ENCODE assay signal across 2 cellular contexts in genomic region chr9:35923598-35923926, GRCh38.
A peak's percentile ranks its signal among the peaks of the same experiment; 100 is the strongest.
TF ChIP-seq lines count a peak whose summit lies in the region.

No MANE protein-coding gene starts in this region.

TF ChIP-seq in K562, 482 proteins besides CTCF, POLR2A, EP300 and RAD21 (continues in another document):
- TF ChIP-seq NRF1 (conservative IDR thresholded peaks at IDR 0.05 in 1 of 2, IDR thresholded peaks at IDR 0.05 in 1 of 2) (0 out of 4 replicates have a peak, but pooled peaks of 1 of the 2 experiments have one; percentile 11), PHF8 (IDR thresholded peaks at IDR 0.05; ENCODE audit: borderline replicate concordance, low read length) (0 out of 2 replicates have a peak, but pooled peaks have one; percentile 19), SAFB (IDR thresholded peaks at IDR 0.05; ENCODE audit: borderline replicate concordance, low read depth, low read length) (no peak), RNF2 (IDR thresholded peaks at IDR 0.05) (no peak), NFE2L1 (tag; IDR thresholded peaks at IDR 0.05; ENCODE audit: borderline replicate concordance, low read depth) (no peak; the same call in 1 of the 2 replicates), SRSF9 (IDR thresholded peaks at IDR 0.05; ENCODE audit: borderline replicate concordance, low read depth, low read length) (no peak), NFRKB (IDR thresholded peaks at IDR 0.05; ENCODE audit: low read depth) (0 out of 2 replicates have a peak, but pooled peaks have one; percentile 73), ZNF644 (tag; IDR thresholded peaks at IDR 0.05; ENCODE audit: low read depth) (peak; percentile 51; the same call in 1 of the 2 replicates), TOE1 (IDR thresholded peaks at IDR 0.05; ENCODE audit: borderline replicate concordance) (no peak), TOE1 (CRISPR knock-in tag; IDR thresholded peaks at IDR 0.05; ENCODE audit: borderline replicate concordance, low read depth) (no peak), SIX5 (IDR thresholded peaks at IDR 0.05; ENCODE audit: borderline replicate concordance in 1 of 2, insufficient read depth in 1 of 2, low read depth in 1 of 2, low read length in 2 of 2) (no peak), SREBF1 (IDR thresholded peaks at IDR 0.05; ENCODE audit: borderline replicate concordance, low read depth, low read length) (no peak), ZNF668 (CRISPR knock-in tag; IDR thresholded peaks at IDR 0.05) (no peak), VEZF1 (CRISPR knock-in tag; IDR thresholded peaks at IDR 0.05) (0 out of 2 replicates have a peak, but pooled peaks have one; percentile 42), PHB2 (IDR thresholded peaks at IDR 0.05; ENCODE audit: low read depth) (no peak), TCF3 (CRISPR knock-in tag; IDR thresholded peaks at IDR 0.05) (no peak), MBD2 (IDR thresholded peaks at IDR 0.05; ENCODE audit: borderline replicate concordance, low read depth) (0 out of 2 replicates have a peak, but pooled peaks have one; percentile 0), ZNF589 (CRISPR knock-in tag; IDR thresholded peaks at IDR 0.05; ENCODE audit: low read depth) (0 out of 2 replicates have a peak, but pooled peaks have one; percentile 29), ZNF592 (IDR thresholded peaks at IDR 0.05) (peak; percentile 79; the same call in 1 of the 2 replicates), ZFX (CRISPR knock-in tag; IDR thresholded peaks at IDR 0.05) (0 out of 2 replicates have a peak, but pooled peaks have one; percentile 17), RBM17 (IDR thresholded peaks at IDR 0.05; ENCODE audit: borderline replicate concordance, low read depth, low read length) (no peak), ZNF75A (CRISPR knock-in tag; IDR thresholded peaks at IDR 0.05) (no peak), DMBX1 (CRISPR knock-in tag; IDR thresholded peaks at IDR 0.05; ENCODE audit: borderline replicate concordance) (0 out of 2 replicates have a peak, but pooled peaks have one; percentile 35), DACH1 (IDR thresholded peaks at IDR 0.05; ENCODE audit: partially characterized antibody) (no peak), ZZZ3 (IDR thresholded peaks at IDR 0.05) (no peak), ZNF639 (CRISPR knock-in tag; conservative IDR thresholded peaks at IDR 0.05 in 1 of 2, IDR thresholded peaks at IDR 0.05 in 1 of 2) (no peak), NR2C2 (CRISPR knock-in tag; IDR thresholded peaks at IDR 0.05) (no peak), NR2C2 (tag; IDR thresholded peaks at IDR 0.05) (0 out of 2 replicates have a peak, but pooled peaks have one; percentile 2), NR4A1 (CRISPR knock-in tag; IDR thresholded peaks at IDR 0.05) (no peak), NR4A1 (tag; IDR thresholded peaks at IDR 0.05) (0 out of 2 replicates have a peak, but pooled peaks have one; percentile 19)

TF ChIP-seq in liver, 16 proteins besides CTCF, POLR2A, EP300 and RAD21:
- TF ChIP-seq YY1 (IDR thresholded peaks at IDR 0.05), result no peak
- TF ChIP-seq HNF4A (conservative IDR thresholded peaks at IDR 0.05), result no peak
- TF ChIP-seq REST (IDR thresholded peaks at IDR 0.05), result no peak
- TF ChIP-seq MAX (IDR thresholded peaks at IDR 0.05), result no peak
- TF ChIP-seq ZBTB33 (IDR thresholded peaks at IDR 0.05), result no peak
- no peak for TF ChIP-seq FOXA2 (IDR thresholded peaks at IDR 0.05)
- no peak for TF ChIP-seq TAF1 (conservative IDR thresholded peaks at IDR 0.05)
- TF ChIP-seq NR2F2 (IDR thresholded peaks at IDR 0.05), result no peak
- no peak for TF ChIP-seq GABPA (IDR thresholded peaks at IDR 0.05 in 1 of 2, conservative IDR thresholded peaks at IDR 0.05 in 1 of 2)
- no peak for TF ChIP-seq EGR1 (IDR thresholded peaks at IDR 0.05; ENCODE audit: low read depth in 2 of 2)
- TF ChIP-seq JUND (IDR thresholded peaks at IDR 0.05), result no peak
TF ChIP-seq in liver: peak in this region for 0.
